Comparison of ENCODE assay signal across 7 cellular contexts in genomic region chr22:15509967-15510366, GRCh38. TPM values are rescaled to one million over a fixed set of nuclear protein-coding genes. Genes with fewer than 3 reads are reported as not detected.
"Had no signal": no experiment of that assay in that cellular context is flagged by ENCODE, and none has a peak within 500 bp of the region (broad histone marks: within the 10 kb centered on the region; RNA-seq: fewer than 3 reads in every experiment).

No MANE protein-coding gene starts in this region.

RNA-seq across cellular contexts. Expression of gene OR11H1, which starts 18.0 kb away (rescaled TPM):
- total RNA-seq: GM23248, H1, H4, H7, H9, HFFc6 had no signal
- polyA plus RNA-seq: GM23248, GM23338, H1 had no signal
